14 cellular contexts compared by ENCODE assay signal in genomic region chr6:106745824-106746610, GRCh38.
DNase-seq lines count a peak whose midpoint lies in the region; FAIRE-seq and TF ChIP-seq lines count a peak whose summit lies in the region.
"Had no signal": no experiment of that assay in that cellular context is flagged by ENCODE, and none has a peak within 500 bp of the region (broad histone marks: within the 10 kb centered on the region; RNA-seq: fewer than 3 reads in every experiment).

No MANE protein-coding gene starts in this region.

- no peak for TF ChIP-seq CTCF in mammary epithelial cell (conservative IDR thresholded peaks at IDR 0.05 in 1 of 2, IDR thresholded peaks at IDR 0.05 in 1 of 2; ENCODE audit: extremely low read depth in 1 of 2, insufficient read depth in 1 of 2, low read depth in 1 of 2, low read length in 2 of 2)
- no peak for TF ChIP-seq CTCF in parathyroid adenoma (IDR thresholded peaks at IDR 0.05)
- TF ChIP-seq CTCF in WERI-Rb-1 (IDR thresholded peaks at IDR 0.05; ENCODE audit: low read depth, low read length) = no peak

- H3K27me3 ChIP-seq in mammary epithelial cell (ENCODE audit: insufficient read depth, low read length) (no peaks in the 10 kb centered on the region), parathyroid adenoma (ENCODE audit: control insufficient read depth, insufficient read depth, low read length) (no peaks in the 10 kb centered on the region), WERI-Rb-1 (ENCODE audit: insufficient read depth, low read depth, severe bottlenecking) (no peaks in the 10 kb centered on the region)

- H2AFZ ChIP-seq in mammary epithelial cell (ENCODE audit: low read depth, low read length) (no peak overlapping the region), parathyroid adenoma (peak overlapping the region; percentile 72)

- intact Hi-C loops in mammary epithelial cell (cut with micrococcal nuclease) = loop anchor here (2.0 kb wide), 1 partner anchor 125 kb away; no protein-coding TSS in a partner anchor

- no peak for FAIRE-seq in urothelium cell line (lab: Jason Lieb, UNC)
- FAIRE-seq: endothelial cell of umbilical vein had no signal

- H3K4me1 ChIP-seq in mammary epithelial cell (ENCODE audit: insufficient read depth, low read length) (peaks cover 58% of the 10 kb centered on the region), parathyroid adenoma (peaks cover 36% of the 10 kb centered on the region)

- no peaks in the 10 kb centered on the region for H4K20me1 ChIP-seq in mammary epithelial cell (ENCODE audit: insufficient read depth, low read length)

- H3K9me3 ChIP-seq in mammary epithelial cell (replicated peaks; ENCODE audit: insufficient read depth, low read length) (no peaks in the 10 kb centered on the region), parathyroid adenoma (ENCODE audit: control insufficient read depth, low read length) (no peaks in the 10 kb centered on the region), WERI-Rb-1 (ENCODE audit: severe bottlenecking) (peaks cover 5% of the 10 kb centered on the region)
- H3K9me3 ChIP-seq: mucosa of descending colon had no signal

- DNase-seq in DMS79 treated with DMSO at 0.1 percent for 48 hours (lab: John Stamatoyannopoulos, UW) (peak; percentile 65), DMS79 (lab: John Stamatoyannopoulos, UW) (no peak), NCI-H460 (ENCODE audit: extremely low read depth, low read depth) (peak; percentile 80), mammary epithelial cell (peak; percentile 80), urothelium cell line (ENCODE audit: low spot score) (no peak), WERI-Rb-1 (no peak), HT-29 (ENCODE audit: low spot score) (no peak)
- DNase-seq: 8988T, DND-41, NCI-H1105, retina had no signal

- in situ Hi-C loops in mammary epithelial cell (cut with MboI; ENCODE audit: low sequenced_read_pairs in 2 of 2) = no loop called here

- H3K27ac ChIP-seq in mammary epithelial cell (ENCODE audit: insufficient read depth, low read depth, low read length) (peak overlapping the region; percentile 99), parathyroid adenoma (peak overlapping the region; percentile 64), WERI-Rb-1 (no peak overlapping the region)

- H3K4me2 ChIP-seq in mammary epithelial cell (ENCODE audit: insufficient read depth, low read depth, low read length) (peak overlapping the region; percentile 40), parathyroid adenoma (ENCODE audit: low read length) (no peak overlapping the region)

- H3K4me3 ChIP-seq in mammary epithelial cell (replicated peaks in 1 of 3; ENCODE audit: insufficient read depth in 1 of 3, low read depth in 2 of 3, low read length in 3 of 3) (no peak overlapping the region), parathyroid adenoma (ENCODE audit: low read depth, low read length) (no peak overlapping the region), WERI-Rb-1 (ENCODE audit: low read depth, low read length) (no peak overlapping the region)
- H3K4me3 ChIP-seq: mucosa of descending colon had no signal

- H3K36me3 ChIP-seq in mammary epithelial cell (ENCODE audit: insufficient read depth, low read length) (no peaks in the 10 kb centered on the region), parathyroid adenoma (ENCODE audit: control insufficient read depth, insufficient read depth, low read length) (no peaks in the 10 kb centered on the region), WERI-Rb-1 (no peaks in the 10 kb centered on the region)

- dilution Hi-C loops in mammary epithelial cell (cut with HindIII; ENCODE audit: low sequenced_read_pairs) = loop anchor here (5.0 kb wide), 1 partner anchor 51 kb away; no protein-coding TSS in a partner anchor

- CTCF ChIA-PET in mammary epithelial cell (lab: Charles Lee; ENCODE audit: low non-redundant PET) = no interaction called here

- TSS peak; percentile 89 for BruUV-seq in mammary epithelial cell (replicated peaks; lab: Mats Ljungman, UMichigan)

- H3K79me2 ChIP-seq in mammary epithelial cell (ENCODE audit: insufficient read depth, low read length) = no peaks in the 10 kb centered on the region
- no peaks in the 10 kb centered on the region for H3K79me2 ChIP-seq in parathyroid adenoma

- H3K9ac ChIP-seq in mammary epithelial cell (ENCODE audit: insufficient read depth, low read length) (peak overlapping the region; percentile 81), parathyroid adenoma (no peak overlapping the region)

- WGBS in mammary epithelial cell (ENCODE audit: low coverage, missing lambda C conversion rate) = 62% methylated on average over 4 of the region's 5 CpGs

Comparison
In these comparisons a context has a peak if more than half of its experiments do, and no peak if none do; other contexts are left out.
1. DNase-seq: peak in DMS79 treated with DMSO at 0.1 percent for 48 hours (single experiment), NCI-H460 (single experiment) and mammary epithelial cell (single experiment); none in DMS79 (single experiment), urothelium cell line (single experiment), WERI-Rb-1 (single experiment) and HT-29 (single experiment).